In genomic region chr1:98556521-98557158, GRCh38 we compare ENCODE assay signal across 8 cellular contexts.
A peak's percentile ranks its signal among the peaks of the same experiment; 100 is the strongest.
DNase-seq lines count a peak whose midpoint lies in the region; ATAC-seq, FAIRE-seq and TF ChIP-seq lines count a peak whose summit lies in the region.

No MANE protein-coding gene starts in this region.

- H2AFZ ChIP-seq in mammary epithelial cell (ENCODE audit: low read depth, low read length), result no peak overlapping the region

- H3K9me3 ChIP-seq in mammary epithelial cell (replicated peaks; ENCODE audit: insufficient read depth, low read length) (no peaks in the 10 kb centered on the region), pancreas (no peaks in the 10 kb centered on the region), kidney (ENCODE audit: control insufficient read depth in 1 of 2, low read length in 2 of 2) (no peaks in the 10 kb centered on the region)

- no peak for ATAC-seq in pancreas
- no peak for ATAC-seq in HG03520 (IDR thresholded peaks at IDR 0.05; ENCODE audit: unreplicated experiment)

- H3K27ac ChIP-seq in mammary epithelial cell (ENCODE audit: insufficient read depth, low read depth, low read length) (no peak overlapping the region), pancreas (no peak overlapping the region), kidney (ENCODE audit: low read depth in 2 of 2, low read length in 2 of 2) (no peak overlapping the region)

- H3K4me2 ChIP-seq in mammary epithelial cell (ENCODE audit: insufficient read depth, low read depth, low read length), result no peak overlapping the region

- H3K9ac ChIP-seq in mammary epithelial cell (ENCODE audit: insufficient read depth, low read length), result no peak overlapping the region
- H3K9ac ChIP-seq in kidney (ENCODE audit: low read length in 2 of 2), result no peak overlapping the region

- peak; percentile 22 for DNase-seq in NCI-H2227 (lab: John Stamatoyannopoulos, UW; ENCODE audit: unreplicated experiment)
- no peak for DNase-seq in NCI-H2227 treated with DMSO at 0.1 percent for 48 hours (lab: John Stamatoyannopoulos, UW)
- peak; percentile 63 for DNase-seq in NAMALWA (ENCODE audit: low spot score)
- peak; percentile 23 for DNase-seq in mammary epithelial cell
- DNase-seq in pancreas, result no peak
- DNase-seq in kidney, result no peak
- no peak for DNase-seq in T-helper 9 cell

- TF ChIP-seq CTCF in mammary epithelial cell (conservative IDR thresholded peaks at IDR 0.05 in 1 of 2, IDR thresholded peaks at IDR 0.05 in 1 of 2; ENCODE audit: extremely low read depth in 1 of 2, insufficient read depth in 1 of 2, low read depth in 1 of 2, low read length in 2 of 2) (peak; percentile 60 to 68), pancreas (IDR thresholded peaks at IDR 0.05) (peak in 1 of 4 donors; percentile 13), kidney (IDR thresholded peaks at IDR 0.05; ENCODE audit: borderline replicate concordance, extremely low read depth, insufficient read depth) (no peak)

- BruUV-seq in mammary epithelial cell (replicated peaks; lab: Mats Ljungman, UMichigan), result no TSS peak

- H3K4me3 ChIP-seq in mammary epithelial cell (replicated peaks in 1 of 3; ENCODE audit: insufficient read depth in 1 of 3, low read depth in 2 of 3, low read length in 3 of 3) (no peak overlapping the region), pancreas (no peak overlapping the region), kidney (ENCODE audit: low read length in 2 of 2) (no peak overlapping the region)

- H3K36me3 ChIP-seq in mammary epithelial cell (ENCODE audit: insufficient read depth, low read length), result no peaks in the 10 kb centered on the region
- no peaks in the 10 kb centered on the region for H3K36me3 ChIP-seq in pancreas
- H3K36me3 ChIP-seq in kidney (ENCODE audit: control insufficient read depth in 1 of 2, insufficient read depth in 2 of 2, low read length in 2 of 2), result no peaks in the 10 kb centered on the region

- in situ Hi-C loops in mammary epithelial cell (cut with MboI; ENCODE audit: low sequenced_read_pairs in 2 of 2), result no loop called here

- dilution Hi-C loops in mammary epithelial cell (cut with HindIII; ENCODE audit: low sequenced_read_pairs), result no loop called here

- intact Hi-C loops in mammary epithelial cell (cut with micrococcal nuclease), result loop anchor here (1.0 to 10.0 kb wide), 2 partner anchors 8 to 208 kb away; no protein-coding TSS in a partner anchor
- intact Hi-C loops in pancreas (cut with DNase I), result no loop called here
- intact Hi-C loops in kidney (cut with DNase I), result no loop called here

- no peaks in the 10 kb centered on the region for H3K79me2 ChIP-seq in mammary epithelial cell (ENCODE audit: insufficient read depth, low read length)

- CTCF ChIA-PET in mammary epithelial cell (lab: Charles Lee; ENCODE audit: low non-redundant PET), result no interaction called here

- H3K27me3 ChIP-seq in mammary epithelial cell (ENCODE audit: insufficient read depth, low read length), result no peaks in the 10 kb centered on the region
- H3K27me3 ChIP-seq in pancreas, result peaks cover 0 to 4% (median 0%) of the 10 kb centered on the region in 4 donors

- FAIRE-seq in pancreas (lab: Jason Lieb, UNC), result peak; percentile 9
- no peak for FAIRE-seq in kidney (lab: Jason Lieb, UNC)

- H4K20me1 ChIP-seq in mammary epithelial cell (ENCODE audit: insufficient read depth, low read length), result no peaks in the 10 kb centered on the region

- no peaks in the 10 kb centered on the region for H3K4me1 ChIP-seq in mammary epithelial cell (ENCODE audit: insufficient read depth, low read length)
- H3K4me1 ChIP-seq in pancreas, result no peaks in the 10 kb centered on the region
- no peaks in the 10 kb centered on the region for H3K4me1 ChIP-seq in kidney (ENCODE audit: control insufficient read depth in 1 of 2, insufficient read depth in 1 of 2, low read depth in 1 of 2, low read length in 2 of 2)

- 48% methylated on average over 2 of the region's 2 CpGs for WGBS in mammary epithelial cell (ENCODE audit: low coverage, missing lambda C conversion rate)
- 40 to 49% methylated on average over 2 of the region's 2 CpGs for WGBS in pancreas, 2 donors

Comparison
In these comparisons a context has a peak if more than half of its experiments do, and no peak if none do; other contexts are left out.
1. DNase-seq: peak in NCI-H2227 (single experiment), NAMALWA (single experiment) and mammary epithelial cell (single experiment); none in NCI-H2227 treated with DMSO at 0.1 percent for 48 hours (single experiment), pancreas (0 of 6), kidney (single experiment) and T-helper 9 cell (single experiment).